ENCODE assay signal across 8 cellular contexts in genomic region chr9:124220551-124221451, GRCh38. TPM values are rescaled to one million over a fixed set of nuclear protein-coding genes. Genes with fewer than 3 reads are reported as not detected.
DNase-seq lines count a peak whose midpoint lies in the region; ATAC-seq, FAIRE-seq and TF ChIP-seq lines count a peak whose summit lies in the region.
"Had no signal": no experiment of that assay in that cellular context is flagged by ENCODE, and none has a peak within 500 bp of the region (broad histone marks: within the 10 kb centered on the region; RNA-seq: fewer than 3 reads in every experiment).

No MANE protein-coding gene starts in this region.

- peak overlapping the region in 3 of 4 donors; percentile 14 to 86 (median 72) for H3K27ac ChIP-seq in Peyer's patch

- H3K27me3 ChIP-seq in H7 (ENCODE audit: control insufficient read depth, insufficient read depth, low read length) (no peaks in the 10 kb centered on the region), Peyer's patch (no peaks in the 10 kb centered on the region)

- no peak overlapping the region for H3K4me3 ChIP-seq in H7 (ENCODE audit: insufficient read depth, low read depth, low read length)
- no peak overlapping the region for H3K4me3 ChIP-seq in Peyer's patch
- H3K4me3 ChIP-seq in fibroblast of villous mesenchyme (ENCODE audit: low read depth, low read length) = no peak overlapping the region

- peaks cover 13 to 66% (median 30%) of the 10 kb centered on the region in 4 donors for H3K4me1 ChIP-seq in Peyer's patch

- ATAC-seq in sciatic nerve (peak; percentile 51), GM18519 (IDR thresholded peaks at IDR 0.05; ENCODE audit: low FRiP score, unreplicated experiment) (no peak)
- ATAC-seq: activated T-cell treated with anti-CD3 and anti-CD28 coated beads, Interleukin-2, amount 50 U/mL, for 4 hours had no signal

- DNase-seq in H7 (peak; percentile 59), Peyer's patch (peak in 2 of 3 donors; percentile 62 to 66), fibroblast of villous mesenchyme (ENCODE audit: low read depth) (peak; percentile 22), sciatic nerve (ENCODE audit: low spot score) (peak; percentile 61), HTR-8/SVneo (ENCODE audit: insufficient read length, low spot score) (no peak), activated gamma-delta T cell (lab: John Stamatoyannopoulos, UW) (no peak)
- DNase-seq: activated T-cell treated with anti-CD3 and anti-CD28 coated beads, Interleukin-2, amount 50 U/mL, for 4 hours had no signal

- no peak for TF ChIP-seq CTCF in Peyer's patch (IDR thresholded peaks at IDR 0.05)
- TF ChIP-seq CTCF in fibroblast of villous mesenchyme (IDR thresholded peaks at IDR 0.05; ENCODE audit: insufficient read depth, low read depth, low read length) = no peak

- no peaks in the 10 kb centered on the region for H3K9me3 ChIP-seq in Peyer's patch

- peak in 1 of 2 donors; percentile 19 for TF ChIP-seq POLR2A in Peyer's patch (IDR thresholded peaks at IDR 0.05)

- FAIRE-seq in HTR-8/SVneo (lab: Jason Lieb, UNC) = no peak

- no peaks in the 10 kb centered on the region for H3K36me3 ChIP-seq in H7 (replicated peaks; ENCODE audit: control insufficient read depth, insufficient read depth, low read length)
- H3K36me3 ChIP-seq in Peyer's patch = no peaks in the 10 kb centered on the region

- intact Hi-C loops in sciatic nerve (cut with DNase I) = no loop called here

RNA-seq across cellular contexts. Expression of gene NEK6, which starts 36.9 kb away (rescaled TPM):
- 17.1 and 17.6 TPM in 2 replicates for total RNA-seq in H7 (2014; rRNA removed; shearing (Covaris generic))
- total RNA-seq in Peyer's patch (10 to 100 TPM; 38.4 to 77.6 (median 46.9) TPM), fibroblast of villous mesenchyme (41.9 and 43.2 TPM in 2 replicates), sciatic nerve (103 TPM)

Comparison
In these comparisons a context has a peak if more than half of its experiments do, and no peak if none do; other contexts are left out.
1. DNase-seq: peak in H7 (single experiment), Peyer's patch (2 of 3), fibroblast of villous mesenchyme (single experiment) and sciatic nerve (single experiment); none in HTR-8/SVneo (single experiment) and activated gamma-delta T cell (single experiment).